Comparison of ENCODE assay signal across 1 cellular context in the genomic region with DNA sequence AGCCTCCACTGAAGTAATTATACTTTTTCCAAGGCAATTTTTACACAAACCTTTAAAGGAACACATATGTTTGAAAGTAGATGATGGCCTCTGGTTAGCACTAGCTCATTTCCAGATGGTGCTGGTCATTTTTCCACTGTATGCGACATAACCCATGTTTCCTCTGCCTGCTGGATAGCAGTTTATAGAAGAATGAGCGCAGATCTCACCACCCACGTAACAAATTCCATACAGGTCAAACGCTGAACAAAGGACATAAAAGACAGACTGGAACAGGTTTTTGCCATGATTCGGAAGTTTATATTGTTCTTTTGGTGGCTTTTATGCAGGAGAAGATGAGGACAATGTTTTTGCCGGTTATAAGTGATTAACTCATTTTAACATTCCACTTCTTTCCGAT.
TF ChIP-seq lines count a peak whose summit lies in the region.

No MANE protein-coding gene starts in this region.

TF ChIP-seq in GM23338, 12 proteins besides CTCF, POLR2A, EP300 and RAD21 (continued from another document):
- TF ChIP-seq, protein P1, sequence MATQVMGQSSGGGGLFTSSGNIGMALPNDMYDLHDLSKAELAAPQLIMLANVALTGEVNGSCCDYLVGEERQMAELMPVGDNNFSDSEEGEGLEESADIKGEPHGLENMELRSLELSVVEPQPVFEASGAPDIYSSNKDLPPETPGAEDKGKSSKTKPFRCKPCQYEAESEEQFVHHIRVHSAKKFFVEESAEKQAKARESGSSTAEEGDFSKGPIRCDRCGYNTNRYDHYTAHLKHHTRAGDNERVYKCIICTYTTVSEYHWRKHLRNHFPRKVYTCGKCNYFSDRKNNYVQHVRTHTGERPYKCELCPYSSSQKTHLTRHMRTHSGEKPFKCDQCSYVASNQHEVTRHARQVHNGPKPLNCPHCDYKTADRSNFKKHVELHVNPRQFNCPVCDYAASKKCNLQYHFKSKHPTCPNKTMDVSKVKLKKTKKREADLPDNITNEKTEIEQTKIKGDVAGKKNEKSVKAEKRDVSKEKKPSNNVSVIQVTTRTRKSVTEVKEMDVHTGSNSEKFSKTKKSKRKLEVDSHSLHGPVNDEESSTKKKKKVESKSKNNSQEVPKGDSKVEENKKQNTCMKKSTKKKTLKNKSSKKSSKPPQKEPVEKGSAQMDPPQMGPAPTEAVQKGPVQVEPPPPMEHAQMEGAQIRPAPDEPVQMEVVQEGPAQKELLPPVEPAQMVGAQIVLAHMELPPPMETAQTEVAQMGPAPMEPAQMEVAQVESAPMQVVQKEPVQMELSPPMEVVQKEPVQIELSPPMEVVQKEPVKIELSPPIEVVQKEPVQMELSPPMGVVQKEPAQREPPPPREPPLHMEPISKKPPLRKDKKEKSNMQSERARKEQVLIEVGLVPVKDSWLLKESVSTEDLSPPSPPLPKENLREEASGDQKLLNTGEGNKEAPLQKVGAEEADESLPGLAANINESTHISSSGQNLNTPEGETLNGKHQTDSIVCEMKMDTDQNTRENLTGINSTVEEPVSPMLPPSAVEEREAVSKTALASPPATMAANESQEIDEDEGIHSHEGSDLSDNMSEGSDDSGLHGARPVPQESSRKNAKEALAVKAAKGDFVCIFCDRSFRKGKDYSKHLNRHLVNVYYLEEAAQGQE (IDR thresholded peaks at IDR 0.05; ENCODE audit: unreplicated experiment) = no peak
- TF ChIP-seq EZH2phosphoT487 (IDR thresholded peaks at IDR 0.05; ENCODE audit: unreplicated experiment) (no peak), ZNF114 (CRISPR knock-in tag; IDR thresholded peaks at IDR 0.05) (no peak), CREB1 (CRISPR knock-in tag; IDR thresholded peaks at IDR 0.05; ENCODE audit: low read depth) (no peak), JUNB (IDR thresholded peaks at IDR 0.05; ENCODE audit: unreplicated experiment) (no peak), NANOG (IDR thresholded peaks at IDR 0.05; ENCODE audit: borderline replicate concordance) (no peak), EZH2 (IDR thresholded peaks at IDR 0.05; ENCODE audit: low read depth, unreplicated experiment) (no peak)
- TF ChIP-seq, protein P2, sequence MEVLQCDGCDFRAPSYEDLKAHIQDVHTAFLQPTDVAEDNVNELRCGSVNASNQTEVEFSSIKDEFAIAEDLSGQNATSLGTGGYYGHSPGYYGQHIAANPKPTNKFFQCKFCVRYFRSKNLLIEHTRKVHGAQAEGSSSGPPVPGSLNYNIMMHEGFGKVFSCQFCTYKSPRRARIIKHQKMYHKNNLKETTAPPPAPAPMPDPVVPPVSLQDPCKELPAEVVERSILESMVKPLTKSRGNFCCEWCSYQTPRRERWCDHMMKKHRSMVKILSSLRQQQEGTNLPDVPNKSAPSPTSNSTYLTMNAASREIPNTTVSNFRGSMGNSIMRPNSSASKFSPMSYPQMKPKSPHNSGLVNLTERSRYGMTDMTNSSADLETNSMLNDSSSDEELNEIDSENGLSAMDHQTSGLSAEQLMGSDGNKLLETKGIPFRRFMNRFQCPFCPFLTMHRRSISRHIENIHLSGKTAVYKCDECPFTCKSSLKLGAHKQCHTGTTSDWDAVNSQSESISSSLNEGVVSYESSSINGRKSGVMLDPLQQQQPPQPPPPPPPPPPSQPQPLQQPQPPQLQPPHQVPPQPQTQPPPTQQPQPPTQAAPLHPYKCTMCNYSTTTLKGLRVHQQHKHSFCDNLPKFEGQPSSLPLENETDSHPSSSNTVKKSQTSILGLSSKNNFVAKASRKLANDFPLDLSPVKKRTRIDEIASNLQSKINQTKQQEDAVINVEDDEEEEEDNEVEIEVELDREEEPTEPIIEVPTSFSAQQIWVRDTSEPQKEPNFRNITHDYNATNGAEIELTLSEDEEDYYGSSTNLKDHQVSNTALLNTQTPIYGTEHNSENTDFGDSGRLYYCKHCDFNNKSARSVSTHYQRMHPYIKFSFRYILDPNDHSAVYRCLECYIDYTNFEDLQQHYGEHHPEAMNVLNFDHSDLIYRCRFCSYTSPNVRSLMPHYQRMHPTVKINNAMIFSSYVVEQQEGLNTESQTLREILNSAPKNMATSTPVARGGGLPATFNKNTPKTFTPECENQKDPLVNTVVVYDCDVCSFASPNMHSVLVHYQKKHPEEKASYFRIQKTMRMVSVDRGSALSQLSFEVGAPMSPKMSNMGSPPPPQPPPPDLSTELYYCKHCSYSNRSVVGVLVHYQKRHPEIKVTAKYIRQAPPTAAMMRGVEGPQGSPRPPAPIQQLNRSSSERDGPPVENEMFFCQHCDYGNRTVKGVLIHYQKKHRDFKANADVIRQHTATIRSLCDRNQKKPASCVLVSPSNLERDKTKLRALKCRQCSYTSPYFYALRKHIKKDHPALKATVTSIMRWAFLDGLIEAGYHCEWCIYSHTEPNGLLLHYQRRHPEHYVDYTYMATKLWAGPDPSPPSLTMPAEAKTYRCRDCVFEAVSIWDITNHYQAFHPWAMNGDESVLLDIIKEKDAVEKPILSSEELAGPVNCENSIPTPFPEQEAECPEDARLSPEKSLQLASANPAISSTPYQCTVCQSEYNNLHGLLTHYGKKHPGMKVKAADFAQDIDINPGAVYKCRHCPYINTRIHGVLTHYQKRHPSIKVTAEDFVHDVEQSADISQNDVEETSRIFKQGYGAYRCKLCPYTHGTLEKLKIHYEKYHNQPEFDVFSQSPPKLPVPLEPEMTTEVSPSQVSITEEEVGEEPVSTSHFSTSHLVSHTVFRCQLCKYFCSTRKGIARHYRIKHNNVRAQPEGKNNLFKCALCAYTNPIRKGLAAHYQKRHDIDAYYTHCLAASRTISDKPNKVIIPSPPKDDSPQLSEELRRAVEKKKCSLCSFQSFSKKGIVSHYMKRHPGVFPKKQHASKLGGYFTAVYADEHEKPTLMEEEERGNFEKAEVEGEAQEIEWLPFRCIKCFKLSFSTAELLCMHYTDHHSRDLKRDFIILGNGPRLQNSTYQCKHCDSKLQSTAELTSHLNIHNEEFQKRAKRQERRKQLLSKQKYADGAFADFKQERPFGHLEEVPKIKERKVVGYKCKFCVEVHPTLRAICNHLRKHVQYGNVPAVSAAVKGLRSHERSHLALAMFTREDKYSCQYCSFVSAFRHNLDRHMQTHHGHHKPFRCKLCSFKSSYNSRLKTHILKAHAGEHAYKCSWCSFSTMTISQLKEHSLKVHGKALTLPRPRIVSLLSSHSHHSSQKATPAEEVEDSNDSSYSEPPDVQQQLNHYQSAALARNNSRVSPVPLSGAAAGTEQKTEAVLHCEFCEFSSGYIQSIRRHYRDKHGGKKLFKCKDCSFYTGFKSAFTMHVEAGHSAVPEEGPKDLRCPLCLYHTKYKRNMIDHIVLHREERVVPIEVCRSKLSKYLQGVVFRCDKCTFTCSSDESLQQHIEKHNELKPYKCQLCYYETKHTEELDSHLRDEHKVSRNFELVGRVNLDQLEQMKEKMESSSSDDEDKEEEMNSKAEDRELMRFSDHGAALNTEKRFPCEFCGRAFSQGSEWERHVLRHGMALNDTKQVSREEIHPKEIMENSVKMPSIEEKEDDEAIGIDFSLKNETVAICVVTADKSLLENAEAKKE (CRISPR knock-in tag; IDR thresholded peaks at IDR 0.05) = no peak
